ENCODE assay signal across 27 cellular contexts in genomic region chrX:23223169-23223568, GRCh38.
A peak's percentile ranks its signal among the peaks of the same experiment; 100 is the strongest.
DNase-seq lines count a peak whose midpoint lies in the region; ATAC-seq, FAIRE-seq and TF ChIP-seq lines count a peak whose summit lies in the region.
"Had no signal": no experiment of that assay in that cellular context is flagged by ENCODE, and none has a peak within 500 bp of the region (broad histone marks: within the 10 kb centered on the region; RNA-seq: fewer than 3 reads in every experiment).

No MANE protein-coding gene starts in this region.

- 90% methylated on average over 4 of the region's 5 CpGs; no CpG with 5 or more reads in 1 of the 2 experiments for WGBS in endodermal cell (ENCODE audit: insufficient coverage in 1 of 2, insufficient read length in 1 of 2), 2 experiments

- H3K4me3 Mint-ChIP-seq in astrocyte (ENCODE audit: unreplicated experiment) (no peak overlapping the region), endodermal cell (no peak overlapping the region), neural progenitor cell (no peak overlapping the region)
- H3K4me3 Mint-ChIP-seq: CD14-positive monocyte; CD4-positive, alpha-beta memory T cell; CD4-positive, CD25-positive, alpha-beta regulatory T cell; CD8-positive, alpha-beta memory T cell had no signal

- no peaks in the 10 kb centered on the region for H3K27me3 ChIP-seq in astrocyte (ENCODE audit: insufficient read depth, low read length)
- no peaks in the 10 kb centered on the region for H3K27me3 ChIP-seq in endodermal cell (ENCODE audit: control insufficient read depth, insufficient read depth, low read length, poor library complexity, severe bottlenecking)
- H3K27me3 ChIP-seq in neural progenitor cell = no peaks in the 10 kb centered on the region
- H3K27me3 ChIP-seq: BE2C, BLaER1 had no signal

- H3K27ac ChIP-seq in astrocyte (ENCODE audit: low read depth, low read length) (no peak overlapping the region), endodermal cell (ENCODE audit: low read depth, low read length) (no peak overlapping the region), neural progenitor cell (no peak overlapping the region)
- H3K27ac ChIP-seq: 22Rv1, BLaER1 had no signal

- no peaks in the 10 kb centered on the region for H3K27me3 Mint-ChIP-seq in astrocyte (ENCODE audit: low read depth, unreplicated experiment)
- no peaks in the 10 kb centered on the region for H3K27me3 Mint-ChIP-seq in endodermal cell (ENCODE audit: insufficient read depth)
- peaks cover 3% of the 10 kb centered on the region for H3K27me3 Mint-ChIP-seq in neural progenitor cell (ENCODE audit: insufficient read depth, low read depth)
- H3K27me3 Mint-ChIP-seq: CD4-positive, CD25-positive, alpha-beta regulatory T cell had no signal

- H4K20me1 ChIP-seq in astrocyte (ENCODE audit: insufficient read depth, low read length) (no peaks in the 10 kb centered on the region), neural progenitor cell (ENCODE audit: low read depth) (no peaks in the 10 kb centered on the region)
- H4K20me1 ChIP-seq: BLaER1 had no signal

- H3K36me3 Mint-ChIP-seq in astrocyte (ENCODE audit: low read depth, unreplicated experiment) (no peaks in the 10 kb centered on the region), endodermal cell (ENCODE audit: low read depth) (no peaks in the 10 kb centered on the region), neural progenitor cell (no peaks in the 10 kb centered on the region)
- H3K36me3 Mint-ChIP-seq: CD14-positive monocyte; CD4-positive, alpha-beta memory T cell; CD4-positive, CD25-positive, alpha-beta regulatory T cell; CD8-positive, alpha-beta memory T cell had no signal

- no peaks in the 10 kb centered on the region for H3K9me3 ChIP-seq in astrocyte (ENCODE audit: insufficient read depth, low read depth, low read length)
- H3K9me3 ChIP-seq in endodermal cell (ENCODE audit: control insufficient read depth, low read length) = no peaks in the 10 kb centered on the region
- H3K9me3 ChIP-seq in neural progenitor cell (ENCODE audit: low read depth) = no peaks in the 10 kb centered on the region
- H3K9me3 ChIP-seq: BE2C, BLaER1 had no signal

- no peaks in the 10 kb centered on the region for H3K4me1 Mint-ChIP-seq in astrocyte (ENCODE audit: low read depth, unreplicated experiment)
- H3K4me1 Mint-ChIP-seq in endodermal cell = peaks cover 3% of the 10 kb centered on the region
- H3K4me1 Mint-ChIP-seq in neural progenitor cell = no peaks in the 10 kb centered on the region
- H3K4me1 Mint-ChIP-seq: CD14-positive monocyte; CD4-positive, alpha-beta memory T cell; CD4-positive, CD25-positive, alpha-beta regulatory T cell; CD8-positive, alpha-beta memory T cell had no signal

- H3K4me2 ChIP-seq in astrocyte (ENCODE audit: low read length) (no peak overlapping the region), neural progenitor cell (no peak overlapping the region)
- H3K4me2 ChIP-seq: BLaER1 had no signal

- no peak overlapping the region for H3K4me3 ChIP-seq in astrocyte (ENCODE audit: insufficient read depth, low read depth, low read length)
- H3K4me3 ChIP-seq in endodermal cell (ENCODE audit: low read length) = no peak overlapping the region
- no peak overlapping the region for H3K4me3 ChIP-seq in neural progenitor cell
- H3K4me3 ChIP-seq: BLaER1, GM12878 had no signal

- H3F3A ChIP-seq in neural progenitor cell (ENCODE audit: low read depth) = no peaks in the 10 kb centered on the region

- ATAC-seq in left cardiac atrium = no peak
- ATAC-seq: GM12878 had no signal

- no peaks in the 10 kb centered on the region for H3K4me1 ChIP-seq in astrocyte (ENCODE audit: insufficient read depth, low read length)
- no peaks in the 10 kb centered on the region for H3K4me1 ChIP-seq in endodermal cell (ENCODE audit: control insufficient read depth, insufficient read depth, low read length)
- H3K4me1 ChIP-seq in neural progenitor cell = no peaks in the 10 kb centered on the region
- H3K4me1 ChIP-seq: BE2C, BLaER1 had no signal

- no peaks in the 10 kb centered on the region for H3K9me3 Mint-ChIP-seq in astrocyte (ENCODE audit: unreplicated experiment)
- H3K9me3 Mint-ChIP-seq in endodermal cell = no peaks in the 10 kb centered on the region
- H3K9me3 Mint-ChIP-seq in neural progenitor cell = no peaks in the 10 kb centered on the region
- H3K9me3 Mint-ChIP-seq: CD4-positive, alpha-beta memory T cell; CD4-positive, CD25-positive, alpha-beta regulatory T cell had no signal

- H3K36me3 ChIP-seq in astrocyte (ENCODE audit: insufficient read depth, low read length) (no peaks in the 10 kb centered on the region), endodermal cell (ENCODE audit: control insufficient read depth, insufficient read depth, low read length) (no peaks in the 10 kb centered on the region), neural progenitor cell (no peaks in the 10 kb centered on the region)
- H3K36me3 ChIP-seq: BE2C, BLaER1 had no signal

- H3K79me2 ChIP-seq in astrocyte (ENCODE audit: insufficient read depth, low read length) = no peaks in the 10 kb centered on the region
- H3K79me2 ChIP-seq in neural progenitor cell (ENCODE audit: low read depth) = no peaks in the 10 kb centered on the region

- H2AFZ ChIP-seq in astrocyte (ENCODE audit: low read depth, low read length) (no peak overlapping the region), neural progenitor cell (replicated peaks) (no peak overlapping the region)

- DNase-seq in ELF-1 (ENCODE audit: low read depth, low spot score) (peak; percentile 5), astrocyte (ENCODE audit: low read depth) (no peak), endodermal cell (peak; percentile 51), neural progenitor cell (ENCODE audit: low spot score) (peak; percentile 5), 8988T (no peak), NCI-H2171 (lab: John Stamatoyannopoulos, UW) (no peak), left cardiac atrium (no peak)
- DNase-seq in stimulated activated CD4-positive, alpha-beta T cell treated with anti-CD3 and anti-CD28 coated beads, Interleukin-4, amount 100 ng/mL, for 24 hours = no peak
- DNase-seq: ACHN; BE2C; C1 segment of cervical spinal cord; CD4-positive, alpha-beta memory T cell; CD4-positive, CD25-positive, alpha-beta regulatory T cell; CD8-positive, alpha-beta memory T cell; COR-L47; DMS 273 treated with DMSO at 0.1 percent for 48 hours; DMS153; DMS53; DMS79; GDM1 had no signal

- H3K27ac Mint-ChIP-seq in astrocyte (ENCODE audit: unreplicated experiment) = no peak overlapping the region
- no peak overlapping the region for H3K27ac Mint-ChIP-seq in endodermal cell
- H3K27ac Mint-ChIP-seq in neural progenitor cell = no peak overlapping the region
- H3K27ac Mint-ChIP-seq: CD14-positive monocyte; CD4-positive, alpha-beta memory T cell; CD4-positive, CD25-positive, alpha-beta regulatory T cell; CD8-positive, alpha-beta memory T cell had no signal

- TF ChIP-seq CTCF in astrocyte (IDR thresholded peaks at IDR 0.05; ENCODE audit: insufficient read depth, low read depth, low read length) (no peak), endodermal cell (conservative IDR thresholded peaks at IDR 0.05) (no peak), neural progenitor cell (IDR thresholded peaks at IDR 0.05) (no peak)

- intact Hi-C loops in left cardiac atrium (cut with DNase I) = no loop called here

- H3K9ac ChIP-seq in astrocyte (ENCODE audit: low read length) (no peak overlapping the region), endodermal cell (ENCODE audit: extremely low read depth, low read length, poor library complexity, severe bottlenecking) (no peak overlapping the region), neural progenitor cell (no peak overlapping the region)
- H3K9ac ChIP-seq: BLaER1 had no signal

- FAIRE-seq in astrocyte (lab: Jason Lieb, UNC) = peak; percentile 68
- FAIRE-seq: A204.1, GM12878, GM12892, GM18507 had no signal

Comparison
In these comparisons a context has a peak if more than half of its experiments do, and no peak if none do; other contexts are left out.
1. DNase-seq: peak in ELF-1 (single experiment), endodermal cell (single experiment) and neural progenitor cell (single experiment); none in astrocyte (single experiment), 8988T (single experiment), stimulated activated CD4-positive, alpha-beta T cell treated with anti-CD3 and anti-CD28 coated beads, Interleukin-4, amount 100 ng/mL, for 24 hours (single experiment), NCI-H2171 (single experiment) and left cardiac atrium (single experiment).